In the genomic region with DNA sequence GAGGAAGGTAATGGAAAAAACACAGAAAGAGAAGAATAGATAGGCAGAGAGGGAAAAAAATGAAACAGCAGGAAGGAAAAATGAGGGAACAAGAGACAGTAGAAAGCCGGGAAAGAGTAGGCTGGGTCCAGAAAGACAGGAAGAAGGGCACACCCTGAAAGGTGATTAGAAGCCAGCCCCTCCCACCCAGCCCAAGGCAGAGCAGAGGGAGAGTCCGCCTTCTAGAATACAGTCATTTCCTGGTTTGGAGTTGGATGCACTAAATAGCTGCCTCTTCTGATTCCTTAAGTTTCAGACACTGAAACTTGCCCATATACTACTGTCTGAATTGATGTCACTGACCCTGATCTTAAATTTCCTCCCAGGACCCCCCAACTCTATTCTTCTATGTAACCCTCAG, we compare ENCODE assay signal across 21 cellular contexts. TPM values are rescaled to one million over a fixed set of nuclear protein-coding genes. Genes with fewer than 3 reads are reported as not detected.
A peak's percentile ranks its signal among the peaks of the same experiment; 100 is the strongest.
DNase-seq lines count a peak whose midpoint lies in the region; ATAC-seq, FAIRE-seq and TF ChIP-seq lines count a peak whose summit lies in the region.
"Had no signal": no experiment of that assay in that cellular context is flagged by ENCODE, and none has a peak within 500 bp of the region (broad histone marks: within the 10 kb centered on the region; RNA-seq: fewer than 3 reads in every experiment).

No MANE protein-coding gene starts in this region.

- H4K20me1 ChIP-seq in PC-3 (ENCODE audit: low read length): no peaks in the 10 kb centered on the region

- TF ChIP-seq POLR2A in H54 (IDR thresholded peaks at IDR 0.05; ENCODE audit: low read depth, low read length): no peak

- DNase-seq in H54 (ENCODE audit: insufficient read length, low spot score) (peak; percentile 8), PC-3 (peak; percentile 50), epithelial cell of prostate (ENCODE audit: low read depth, low spot score) (no peak), mucosa of gallbladder (ENCODE audit: low spot score) (peak; percentile 28), BE2C (no peak), inferior parietal cortex (ENCODE audit: extremely low spot score) (no peak), DMS153 treated with DMSO at 0.1 percent for 48 hours (lab: John Stamatoyannopoulos, UW; ENCODE audit: unreplicated experiment) (no peak)
- no peak for DNase-seq in activated naive CD4-positive, alpha-beta T cell treated with anti-CD3 and anti-CD28 coated beads, Interleukin-2, amount 50 U/mL, for 72 hours (ENCODE audit: low spot score in 2 of 2)
- DNase-seq: activated CD8-positive, alpha-beta T cell treated with anti-CD3 and anti-CD28 coated beads, Interleukin-2, amount 10 ng/mL, durations not matched to agents 7 days and 5 days; activated naive CD4-positive, alpha-beta T cell treated with Interleukin-2 at 50 U/mL for 16 hours; activated T-cell treated with anti-CD3 and anti-CD28 coated beads, Interleukin-2, amount 50 U/mL, for 4 hours; CD8-positive, alpha-beta T cell; left ventricle myocardium superior; NK-92 treated with Interleukin-12 subunit alpha and Interleukin-12 subunit beta, amount 100 ng/mL, for 24 hours; stimulated activated CD4-positive, alpha-beta T cell treated with anti-CD3 and anti-CD28 coated beads, Interleukin-2, amount 100 ng/mL, for 48 hours; T-helper 9 cell had no signal

- H3K27ac Mint-ChIP-seq in activated naive CD4-positive, alpha-beta T cell treated with anti-CD3 and anti-CD28 coated beads, Interleukin-2, amount 50 U/mL, for 72 hours: no peak overlapping the region
- H3K27ac Mint-ChIP-seq: activated CD8-positive, alpha-beta T cell treated with anti-CD3 and anti-CD28 coated beads, Interleukin-2, amount 10 ng/mL, durations not matched to agents 7 days and 5 days; CD8-positive, alpha-beta T cell; stimulated activated naive CD8-positive, alpha-beta T cell treated with anti-CD3 and anti-CD28 coated beads, Interleukin-15, Interleukin-2, amounts not matched to agents 100 ng/mL and 50 ng/mL, for 24 hours had no signal

- peak overlapping the region; percentile 46 for H3K4me2 ChIP-seq in PC-3 (ENCODE audit: low read length)

- H3F3A ChIP-seq in PC-3 (ENCODE audit: low read length, unreplicated experiment): no peaks in the 10 kb centered on the region

- H3K36me3 ChIP-seq in PC-3 (ENCODE audit: low read depth, low read length) (no peaks in the 10 kb centered on the region), BE2C (no peaks in the 10 kb centered on the region)
- H3K36me3 ChIP-seq: esophagus muscularis mucosa, tibial nerve had no signal

- peak overlapping the region; percentile 48; the same call in 1 of the 2 replicates for H2AFZ ChIP-seq in PC-3 (ENCODE audit: low read length)

- no peaks in the 10 kb centered on the region for H3K36me3 Mint-ChIP-seq in activated naive CD4-positive, alpha-beta T cell treated with anti-CD3 and anti-CD28 coated beads, Interleukin-2, amount 50 U/mL, for 72 hours
- H3K36me3 Mint-ChIP-seq: CD8-positive, alpha-beta T cell had no signal

- H3K9me3 Mint-ChIP-seq in activated naive CD4-positive, alpha-beta T cell treated with anti-CD3 and anti-CD28 coated beads, Interleukin-2, amount 50 U/mL, for 72 hours: peaks cover 3 to 4% of the 10 kb centered on the region in 2 donors

- H3K9ac ChIP-seq in PC-3 (ENCODE audit: low read length): no peak overlapping the region

- BruUV-seq in PC-3 (replicated peaks; lab: Mats Ljungman, UMichigan): no TSS peak

- H3K27me3 ChIP-seq in PC-3 (ENCODE audit: low read length): no peaks in the 10 kb centered on the region
- H3K27me3 ChIP-seq in BE2C: no peaks in the 10 kb centered on the region
- H3K27me3 ChIP-seq: esophagus muscularis mucosa, tibial nerve had no signal

- H3K79me2 ChIP-seq in PC-3 (ENCODE audit: low read length): no peaks in the 10 kb centered on the region

- H3K27ac ChIP-seq in PC-3 (ENCODE audit: low read length) (no peak overlapping the region), epithelial cell of prostate (peak overlapping the region; percentile 58)
- H3K27ac ChIP-seq: esophagus muscularis mucosa, SK-N-MC, tibial nerve had no signal

- no peaks in the 10 kb centered on the region for H3K9me3 ChIP-seq in PC-3 (ENCODE audit: low read length)
- no peaks in the 10 kb centered on the region for H3K9me3 ChIP-seq in BE2C

- no peak overlapping the region for H3K4me3 ChIP-seq in PC-3 (ENCODE audit: low read length)
- no peak overlapping the region for H3K4me3 ChIP-seq in BE2C (ENCODE audit: low read depth, low read length)
- H3K4me3 ChIP-seq: esophagus muscularis mucosa, SK-N-MC, skin epidermis, tibial nerve had no signal

- CTCF ChIA-PET in PC-3 (lab: Charles Lee): no interaction called here

- H3K4me1 ChIP-seq in PC-3 (ENCODE audit: insufficient read depth, low read length) (peaks cover 10% of the 10 kb centered on the region; the same call in 1 of the 2 replicates), BE2C (no peaks in the 10 kb centered on the region)
- H3K4me1 ChIP-seq: esophagus muscularis mucosa, tibial nerve had no signal

- POLR2A ChIA-PET in PC-3 (lab: Charles Lee; ENCODE audit: unreplicated experiment): interaction anchor here (0.6 kb wide), 1 partner anchor 61 kb away, joined by 20 read pairs; no protein-coding TSS in a partner anchor

- H3K9me2 ChIP-seq in PC-3 (replicated peaks; ENCODE audit: low read length): no peaks in the 10 kb centered on the region

- ATAC-seq in PC-3: peak; percentile 95
- ATAC-seq in activated naive CD4-positive, alpha-beta T cell treated with anti-CD3 and anti-CD28 coated beads, Interleukin-2, amount 50 U/mL, for 72 hours: no peak
- ATAC-seq: activated CD8-positive, alpha-beta T cell treated with anti-CD3 and anti-CD28 coated beads, Interleukin-2, amount 10 ng/mL, durations not matched to agents 7 days and 5 days; activated T-cell treated with anti-CD3 and anti-CD28 coated beads, Interleukin-2, amount 50 U/mL, for 4 hours; CD8-positive, alpha-beta T cell; left ventricle myocardium superior had no signal

- no peak for TF ChIP-seq CTCF in PC-3 (conservative IDR thresholded peaks at IDR 0.05; ENCODE audit: low read depth, low read length)
- no peak for TF ChIP-seq CTCF in BE2C (IDR thresholded peaks at IDR 0.05; ENCODE audit: low read depth, low read length)

- intact Hi-C loops in PC-3 (cut with micrococcal nuclease): no loop called here

- no peak for FAIRE-seq in H54 (lab: Jason Lieb, UNC)

RNA-seq across cellular contexts. Expression of a gene that starts 17.9 kb away (rescaled TPM):
- total RNA-seq in PC-3 (2014; rRNA removed): not detected in 2 replicates
- total RNA-seq in mucosa of gallbladder: 0.06 TPM
- polyA plus RNA-seq in BE2C (2012; ENCODE audit: insufficient read depth, insufficient read length, low read depth): not detected
- not detected for total RNA-seq in activated naive CD4-positive, alpha-beta T cell treated with anti-CD3 and anti-CD28 coated beads, Interleukin-2, amount 50 U/mL, for 72 hours
- total RNA-seq: activated CD8-positive, alpha-beta T cell treated with anti-CD3 and anti-CD28 coated beads, Interleukin-2, amount 10 ng/mL, durations not matched to agents 7 days and 5 days; activated T-cell treated with anti-CD3 and anti-CD28 coated beads, Interleukin-2, amount 50 U/mL, for 4 hours; CD8-positive, alpha-beta T cell; left ventricle myocardium superior; tibial nerve had no signal

RNA-seq across cellular contexts. Expression of a gene that starts 53.0 kb away (rescaled TPM):
- total RNA-seq in PC-3 (2014; rRNA removed) (0.04 TPM in 1 of 2 replicates, not detected in the other), mucosa of gallbladder (not detected)
- not detected for polyA plus RNA-seq in BE2C (2012; ENCODE audit: insufficient read depth, insufficient read length, low read depth)
- total RNA-seq in activated naive CD4-positive, alpha-beta T cell treated with anti-CD3 and anti-CD28 coated beads, Interleukin-2, amount 50 U/mL, for 72 hours: not detected
- total RNA-seq: activated CD8-positive, alpha-beta T cell treated with anti-CD3 and anti-CD28 coated beads, Interleukin-2, amount 10 ng/mL, durations not matched to agents 7 days and 5 days; activated T-cell treated with anti-CD3 and anti-CD28 coated beads, Interleukin-2, amount 50 U/mL, for 4 hours; CD8-positive, alpha-beta T cell; esophagus muscularis mucosa; left ventricle myocardium superior; tibial nerve had no signal

Comparison
In these comparisons a context has a peak if more than half of its experiments do, and no peak if none do; other contexts are left out.
1. DNase-seq: peak in H54 (single experiment), PC-3 (single experiment) and mucosa of gallbladder (single experiment); none in epithelial cell of prostate (single experiment), BE2C (single experiment), activated naive CD4-positive, alpha-beta T cell treated with anti-CD3 and anti-CD28 coated beads, Interleukin-2, amount 50 U/mL, for 72 hours (0 of 2), inferior parietal cortex (single experiment) and DMS153 treated with DMSO at 0.1 percent for 48 hours (single experiment).